ENCODE assay signal across 8 cellular contexts in genomic region chr15:77024273-77025065, GRCh38. TPM values are rescaled to one million over a fixed set of nuclear protein-coding genes. Genes with fewer than 3 reads are reported as not detected.
DNase-seq lines count a peak whose midpoint lies in the region; ATAC-seq and TF ChIP-seq lines count a peak whose summit lies in the region.

No MANE protein-coding gene starts in this region.

- H3K36me3 ChIP-seq in A673 (ENCODE audit: insufficient read depth, low read length, poor library complexity, severe bottlenecking), result no peaks in the 10 kb centered on the region

- H3K4me3 ChIP-seq in A673 (ENCODE audit: low read depth, low read length, poor library complexity, severe bottlenecking), result no peak overlapping the region

- no peak overlapping the region for H3K27ac ChIP-seq in A673 (ENCODE audit: low read depth, low read length, poor library complexity, severe bottlenecking)

- CTCF ChIA-PET in A673 (lab: Charles Lee), result interaction anchor here (0.7 to 1.8 kb wide), 3 partner anchors 8 to 519 kb away, joined by 3 to 5 read pairs (median 3); no protein-coding TSS in a partner anchor

- POLR2A ChIA-PET in A673 (lab: Charles Lee; ENCODE audit: low non-redundant PET), result interaction anchor here (0.7 kb wide), 1 partner anchor 107 kb away, joined by 5 read pairs; no protein-coding TSS in a partner anchor

- peak; percentile 97 for TF ChIP-seq CTCF in A673 (conservative IDR thresholded peaks at IDR 0.05; ENCODE audit: low read depth, low read length)

- no TSS peak for BruUV-seq in A673 (replicated peaks; lab: Mats Ljungman, UMichigan)

- no peaks in the 10 kb centered on the region for H3K4me1 ChIP-seq in A673 (ENCODE audit: insufficient read depth, low read length, poor library complexity, severe bottlenecking)

- DNase-seq in A673 (ENCODE audit: low spot score) (peak; percentile 73), NCI-H524 (lab: John Stamatoyannopoulos, UW) (peak; percentile 93 to 95), mesenteric fat pad (ENCODE audit: low spot score) (peak; percentile 90)
- peak; percentile 28 to 41 for DNase-seq in activated CD8-positive, alpha-beta memory T cell treated with anti-CD3 and anti-CD28 coated beads for 4 hours (ENCODE audit: low read depth in 2 of 2)
- DNase-seq in effector CD8-positive, alpha-beta T cell (lab: John Stamatoyannopoulos, UW), result peak; percentile 60
- DNase-seq in stimulated activated CD8-positive, alpha-beta memory T cell treated with anti-CD3 and anti-CD28 coated beads, Interleukin-7, amount 100 ng/mL, for 1 hour (ENCODE audit: low read depth in 2 of 2), result peak; percentile 41

- H3K27me3 ChIP-seq in A673 (replicated peaks; ENCODE audit: insufficient read depth, low read depth, low read length, poor library complexity), result no peaks in the 10 kb centered on the region

- peak; percentile 55 for ATAC-seq in GM18498 (IDR thresholded peaks at IDR 0.05; ENCODE audit: unreplicated experiment)
- no peak for ATAC-seq in GM21360 (IDR thresholded peaks at IDR 0.05; ENCODE audit: unreplicated experiment)

- intact Hi-C loops in A673 (cut with micrococcal nuclease; ENCODE audit: unreplicated experiment), result loop anchor here (5.0 kb wide), 2 partner anchors 473 to 518 kb away; no protein-coding TSS in a partner anchor

- no peaks in the 10 kb centered on the region for H3K9me3 ChIP-seq in A673 (ENCODE audit: low read depth, low read length, poor library complexity, severe bottlenecking)

RNA-seq across cellular contexts. Expression of gene PSTPIP1, which starts 29.5 kb away (rescaled TPM):
- total RNA-seq in A673 (2021), result not detected in 2 replicates
- total RNA-seq in mesenteric fat pad, result 24.8 TPM

RNA-seq across cellular contexts. Expression of gene TSPAN3, which starts 46.4 kb away (rescaled TPM):
- total RNA-seq in A673 (2021) (219 and 224 TPM in 2 replicates), mesenteric fat pad (558 TPM)

Comparison
In these comparisons a context has a peak if more than half of its experiments do, and no peak if none do; other contexts are left out.
1. DNase-seq: peak in every context shown above with its lines; median percentile 94 in NCI-H524; 90 in mesenteric fat pad; 73 in A673; 60 in effector CD8-positive, alpha-beta T cell; 41 in stimulated activated CD8-positive, alpha-beta memory T cell treated with anti-CD3 and anti-CD28 coated beads, Interleukin-7, amount 100 ng/mL, for 1 hour; 34 in activated CD8-positive, alpha-beta memory T cell treated with anti-CD3 and anti-CD28 coated beads for 4 hours.
2. RNA of gene PSTPIP1, which starts 29.5 kb away (total RNA-seq): 24.8 TPM in mesenteric fat pad (single experiment); not detected in A673; every median in the first group is over 10 times any median in the second.